ENCODE assay signal across 1 cellular context in the genomic region with DNA sequence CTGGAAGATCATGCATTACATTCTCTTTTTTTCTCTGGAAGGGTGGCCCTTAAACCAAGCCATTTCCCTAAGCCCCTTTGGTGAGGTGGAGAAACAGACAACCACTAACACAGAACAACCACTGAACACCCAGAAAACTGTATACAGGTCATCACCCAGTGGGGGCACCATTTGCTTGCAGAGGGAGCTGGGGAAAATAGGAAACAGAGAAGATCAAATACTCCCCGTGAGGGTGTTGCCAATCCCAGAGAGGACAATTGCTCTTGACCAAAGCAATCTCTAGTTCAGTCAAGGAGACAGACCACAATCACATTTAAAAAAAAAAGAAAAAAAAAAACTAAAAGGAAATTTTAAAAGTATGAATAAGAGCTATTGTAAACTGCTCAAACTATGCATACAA.
A peak's percentile ranks its signal among the peaks of the same experiment; 100 is the strongest.
TF ChIP-seq lines count a peak whose summit lies in the region.

No MANE protein-coding gene starts in this region.

TF ChIP-seq in HEK293, 187 proteins besides CTCF, POLR2A, EP300 and RAD21 (continued from another document):
- TF ChIP-seq, protein P1, sequence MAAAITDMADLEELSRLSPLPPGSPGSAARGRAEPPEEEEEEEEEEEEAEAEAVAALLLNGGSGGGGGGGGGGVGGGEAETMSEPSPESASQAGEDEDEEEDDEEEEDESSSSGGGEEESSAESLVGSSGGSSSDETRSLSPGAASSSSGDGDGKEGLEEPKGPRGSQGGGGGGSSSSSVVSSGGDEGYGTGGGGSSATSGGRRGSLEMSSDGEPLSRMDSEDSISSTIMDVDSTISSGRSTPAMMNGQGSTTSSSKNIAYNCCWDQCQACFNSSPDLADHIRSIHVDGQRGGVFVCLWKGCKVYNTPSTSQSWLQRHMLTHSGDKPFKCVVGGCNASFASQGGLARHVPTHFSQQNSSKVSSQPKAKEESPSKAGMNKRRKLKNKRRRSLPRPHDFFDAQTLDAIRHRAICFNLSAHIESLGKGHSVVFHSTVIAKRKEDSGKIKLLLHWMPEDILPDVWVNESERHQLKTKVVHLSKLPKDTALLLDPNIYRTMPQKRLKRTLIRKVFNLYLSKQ (tag by site-specific recombination; IDR thresholded peaks at IDR 0.05; ENCODE audit: borderline replicate concordance), result no peak
- TF ChIP-seq ZNF302 (tag by site-specific recombination; IDR thresholded peaks at IDR 0.05; ENCODE audit: low read depth) (no peak), PRDM2 (tag by site-specific recombination; IDR thresholded peaks at IDR 0.05; ENCODE audit: borderline replicate concordance) (no peak), ZNF558 (tag by site-specific recombination; IDR thresholded peaks at IDR 0.05) (no peak), SP2 (tag by site-specific recombination; IDR thresholded peaks at IDR 0.05) (no peak), ZNF654 (tag by site-specific recombination; IDR thresholded peaks at IDR 0.05; ENCODE audit: low read depth) (peak; percentile 23; the same call in 1 of the 2 replicates)
- TF ChIP-seq, protein P2, sequence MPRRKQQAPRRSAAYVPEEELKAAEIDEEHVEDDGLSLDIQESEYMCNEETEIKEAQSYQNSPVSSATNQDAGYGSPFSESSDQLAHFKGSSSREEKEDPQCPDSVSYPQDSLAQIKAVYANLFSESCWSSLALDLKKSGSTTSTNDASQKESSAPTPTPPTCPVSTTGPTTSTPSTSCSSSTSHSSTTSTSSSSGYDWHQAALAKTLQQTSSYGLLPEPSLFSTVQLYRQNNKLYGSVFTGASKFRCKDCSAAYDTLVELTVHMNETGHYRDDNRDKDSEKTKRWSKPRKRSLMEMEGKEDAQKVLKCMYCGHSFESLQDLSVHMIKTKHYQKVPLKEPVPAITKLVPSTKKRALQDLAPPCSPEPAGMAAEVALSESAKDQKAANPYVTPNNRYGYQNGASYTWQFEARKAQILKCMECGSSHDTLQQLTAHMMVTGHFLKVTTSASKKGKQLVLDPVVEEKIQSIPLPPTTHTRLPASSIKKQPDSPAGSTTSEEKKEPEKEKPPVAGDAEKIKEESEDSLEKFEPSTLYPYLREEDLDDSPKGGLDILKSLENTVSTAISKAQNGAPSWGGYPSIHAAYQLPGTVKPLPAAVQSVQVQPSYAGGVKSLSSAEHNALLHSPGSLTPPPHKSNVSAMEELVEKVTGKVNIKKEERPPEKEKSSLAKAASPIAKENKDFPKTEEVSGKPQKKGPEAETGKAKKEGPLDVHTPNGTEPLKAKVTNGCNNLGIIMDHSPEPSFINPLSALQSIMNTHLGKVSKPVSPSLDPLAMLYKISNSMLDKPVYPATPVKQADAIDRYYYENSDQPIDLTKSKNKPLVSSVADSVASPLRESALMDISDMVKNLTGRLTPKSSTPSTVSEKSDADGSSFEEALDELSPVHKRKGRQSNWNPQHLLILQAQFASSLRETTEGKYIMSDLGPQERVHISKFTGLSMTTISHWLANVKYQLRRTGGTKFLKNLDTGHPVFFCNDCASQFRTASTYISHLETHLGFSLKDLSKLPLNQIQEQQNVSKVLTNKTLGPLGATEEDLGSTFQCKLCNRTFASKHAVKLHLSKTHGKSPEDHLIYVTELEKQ (tag by site-specific recombination; IDR thresholded peaks at IDR 0.05; ENCODE audit: borderline replicate concordance), result no peak
